ENCODE assay signal across 22 cellular contexts in the genomic region with DNA sequence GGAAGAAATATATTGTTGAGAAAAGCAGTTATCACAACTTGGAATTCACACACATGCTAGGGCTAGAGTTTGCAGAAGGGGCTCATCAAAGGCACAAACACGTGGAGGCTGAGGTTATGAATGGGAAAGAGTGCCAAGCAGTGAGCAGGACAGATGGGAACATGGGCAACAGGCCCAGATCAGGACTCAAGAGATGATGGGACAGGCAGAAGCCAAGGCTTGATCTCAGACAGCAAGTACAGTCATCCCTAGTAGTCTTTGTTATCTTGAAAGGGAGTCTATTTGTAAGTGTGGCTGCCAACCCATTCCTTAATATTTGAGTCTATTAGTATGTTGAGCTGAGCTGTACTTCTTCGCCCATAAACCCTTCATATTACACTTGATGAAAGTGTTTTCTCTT. TPM values are rescaled to one million over a fixed set of nuclear protein-coding genes. Genes with fewer than 3 reads are reported as not detected.
DNase-seq lines count a peak whose midpoint lies in the region; ATAC-seq and TF ChIP-seq lines count a peak whose summit lies in the region.
"Had no signal": no experiment of that assay in that cellular context is flagged by ENCODE, and none has a peak within 500 bp of the region (broad histone marks: within the 10 kb centered on the region; RNA-seq: fewer than 3 reads in every experiment).

No MANE protein-coding gene starts in this region.

- peak in 2 of 5 donors; percentile 36 to 57 for DNase-seq in heart left ventricle
- DNase-seq in cardiac septum (ENCODE audit: low spot score) = no peak
- DNase-seq in NCI-H446 treated with DMSO at 0.1 percent for 48 hours (lab: John Stamatoyannopoulos, UW) = peak; percentile 91
- no peak for DNase-seq in foreskin keratinocyte
- peak; percentile 23 to 29 for DNase-seq in uterus
- DNase-seq in activated naive CD4-positive, alpha-beta T cell treated with Interleukin-2 at 50 U/mL for 16 hours = no peak
- no peak for DNase-seq in BE2C
- no peak for DNase-seq in nucleus accumbens (lab: John Stamatoyannopoulos, UW)
- DNase-seq: CD4-positive, alpha-beta memory T cell; COR-L47; DMS79; GF-D8; HCEC 1CT; KG1; MM.1S; NCI-H187 treated with DMSO at 0.1 percent for 48 hours; NCI-H2171 treated with DMSO at 0.1 percent for 48 hours; NCI-H526; RPMI8226; SIG-M5 had no signal

- TF ChIP-seq CTCF in heart left ventricle (IDR thresholded peaks at IDR 0.05) (no peak), foreskin keratinocyte (conservative IDR thresholded peaks at IDR 0.05) (no peak), uterus (IDR thresholded peaks at IDR 0.05) (no peak), BE2C (IDR thresholded peaks at IDR 0.05; ENCODE audit: low read depth, low read length) (no peak)

- no peak overlapping the region for H3K27ac ChIP-seq in heart left ventricle
- no peak overlapping the region for H3K27ac ChIP-seq in foreskin keratinocyte
- no peak overlapping the region for H3K27ac ChIP-seq in uterus
- H3K27ac ChIP-seq: BLaER1 treated with 17β-estradiol and CSF1 and Interleukin-3, amounts not matched to agents 10 nM and 100 nM; SK-N-MC had no signal

- H3K36me3 ChIP-seq in heart left ventricle = no peaks in the 10 kb centered on the region
- no peaks in the 10 kb centered on the region for H3K36me3 ChIP-seq in uterus
- no peaks in the 10 kb centered on the region for H3K36me3 ChIP-seq in BE2C
- H3K36me3 ChIP-seq: BLaER1 treated with 17β-estradiol and CSF1 and Interleukin-3, amounts not matched to agents 10 nM and 100 nM had no signal

- H3K27me3 ChIP-seq in heart left ventricle (no peaks in the 10 kb centered on the region), foreskin keratinocyte (no peaks in the 10 kb centered on the region), uterus (no peaks in the 10 kb centered on the region), BE2C (no peaks in the 10 kb centered on the region)
- H3K27me3 ChIP-seq: BLaER1 treated with 17β-estradiol and CSF1 and Interleukin-3, amounts not matched to agents 10 nM and 100 nM had no signal

- H3K4me1 ChIP-seq in heart left ventricle (peaks cover 0 to 23% (median 8%) of the 10 kb centered on the region in 12 donors), foreskin keratinocyte (peaks cover 3% of the 10 kb centered on the region), uterus (no peaks in the 10 kb centered on the region), BE2C (no peaks in the 10 kb centered on the region)

- no peak overlapping the region for H3K4me3 ChIP-seq in heart left ventricle
- H3K4me3 ChIP-seq in uterus = no peak overlapping the region
- H3K4me3 ChIP-seq in BE2C (ENCODE audit: low read depth, low read length) = no peak overlapping the region
- H3K4me3 ChIP-seq: BLaER1 treated with 17β-estradiol and CSF1 and Interleukin-3, amounts not matched to agents 10 nM and 100 nM; SK-N-MC had no signal

- TF ChIP-seq POLR2A in heart left ventricle (IDR thresholded peaks at IDR 0.05) = no peak
- no peak for TF ChIP-seq POLR2A in uterus (IDR thresholded peaks at IDR 0.05)

- no peaks in the 10 kb centered on the region for H3K9me3 ChIP-seq in heart left ventricle
- no peaks in the 10 kb centered on the region for H3K9me3 ChIP-seq in uterus
- no peaks in the 10 kb centered on the region for H3K9me3 ChIP-seq in BE2C
- H3K9me3 ChIP-seq: BLaER1 treated with 17β-estradiol and CSF1 and Interleukin-3, amounts not matched to agents 10 nM and 100 nM had no signal

- ATAC-seq in heart left ventricle (peak; percentile 29 to 77 (median 60)), foreskin keratinocyte (peak; percentile 53)

- WGBS in heart left ventricle, 4 donors = 46 to 60% (median 57%) methylated on average over 2 of the region's 2 CpGs

- intact Hi-C loops in heart left ventricle (cut with DNase I) (no loop called here), cardiac septum (cut with DNase I) (no loop called here), uterus (cut with DNase I; ENCODE audit: low total_unique reads) (no loop called here)

RNA-seq across cellular contexts. Expression of gene EPC2, which starts 22.2 kb away (rescaled TPM):
- total RNA-seq in heart left ventricle (10 to 100 TPM; 13.4 to 27.1 (median 19.9) TPM), cardiac septum (27.5 TPM), foreskin keratinocyte (11.3 and 11.5 TPM in 2 replicates), uterus (10 to 100 TPM; 14.3 to 71.4 (median 33.8) TPM)
- polyA plus RNA-seq in heart left ventricle (1 to 10 TPM; 5.6 to 9.7 TPM), foreskin keratinocyte (2.6 and 3.2 TPM in 2 replicates)
- 9.6 TPM for polyA plus RNA-seq in BE2C (2012; ENCODE audit: insufficient read depth, insufficient read length, low read depth)

Comparison
In these comparisons a context has a peak if more than half of its experiments do, and no peak if none do; other contexts are left out.
1. DNase-seq: peak in NCI-H446 treated with DMSO at 0.1 percent for 48 hours (single experiment) and uterus (2 of 2); none in cardiac septum (single experiment), foreskin keratinocyte (0 of 2), activated naive CD4-positive, alpha-beta T cell treated with Interleukin-2 at 50 U/mL for 16 hours (single experiment), BE2C (single experiment) and nucleus accumbens (0 of 56).